Comparison of ENCODE assay signal across 1 cellular context in the genomic region with DNA sequence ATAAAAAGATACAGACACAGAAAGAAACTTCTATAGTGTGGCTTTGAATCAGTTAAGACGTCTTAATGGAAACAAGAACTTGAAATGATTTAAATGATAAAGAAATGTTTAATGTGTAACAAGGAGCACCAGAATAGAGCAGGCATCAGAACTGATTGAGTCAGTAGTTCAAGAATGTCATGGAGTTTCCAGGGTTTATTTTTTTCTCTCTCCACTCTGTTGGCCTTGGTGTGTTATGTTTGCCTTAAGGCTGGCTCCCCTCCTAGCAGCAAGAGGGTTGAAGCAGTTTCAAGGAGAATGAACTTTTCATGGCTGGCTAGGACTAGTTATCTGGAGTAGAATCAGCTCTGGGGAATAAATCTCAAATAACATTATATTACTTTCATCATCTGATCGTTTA.
TF ChIP-seq lines count a peak whose summit lies in the region.

No MANE protein-coding gene starts in this region.

TF ChIP-seq in H1, 55 proteins besides CTCF, POLR2A, EP300 and RAD21:
- TF ChIP-seq TBP (IDR thresholded peaks at IDR 0.05; ENCODE audit: low read depth, low read length) (no peak), KDM4A (IDR thresholded peaks at IDR 0.05; ENCODE audit: low read depth, low read length, severe bottlenecking) (no peak), RFX5 (IDR thresholded peaks at IDR 0.05; ENCODE audit: borderline replicate concordance, low read depth, low read length) (no peak), USF2 (IDR thresholded peaks at IDR 0.05; ENCODE audit: low read length) (no peak), SIN3A (conservative IDR thresholded peaks at IDR 0.05 in 1 of 2, IDR thresholded peaks at IDR 0.05 in 1 of 2; ENCODE audit: low read depth in 1 of 2, low read length in 2 of 2) (no peak), CBX8 (IDR thresholded peaks at IDR 0.05; ENCODE audit: borderline replicate concordance, low read depth, low read length) (no peak), SP4 (IDR thresholded peaks at IDR 0.05; ENCODE audit: low read length) (no peak), ASH2L (IDR thresholded peaks at IDR 0.05; ENCODE audit: low read length) (no peak), KDM1A (IDR thresholded peaks at IDR 0.05; ENCODE audit: borderline replicate concordance, low read length) (no peak), SP1 (IDR thresholded peaks at IDR 0.05; ENCODE audit: low read depth, low read length) (no peak), SUZ12 (IDR thresholded peaks at IDR 0.05; ENCODE audit: low read length) (no peak), BCL11A (IDR thresholded peaks at IDR 0.05; ENCODE audit: low read depth in 2 of 2, low read length in 2 of 2) (no peak), BRCA1 (IDR thresholded peaks at IDR 0.05; ENCODE audit: low read depth, low read length) (no peak), SIRT6 (IDR thresholded peaks at IDR 0.05; ENCODE audit: low read length) (no peak), PHF8 (conservative IDR thresholded peaks at IDR 0.05; ENCODE audit: low read depth, low read length) (no peak), TEAD4 (IDR thresholded peaks at IDR 0.05; ENCODE audit: low read depth, low read length) (no peak)
- TF ChIP-seq, protein P1, sequence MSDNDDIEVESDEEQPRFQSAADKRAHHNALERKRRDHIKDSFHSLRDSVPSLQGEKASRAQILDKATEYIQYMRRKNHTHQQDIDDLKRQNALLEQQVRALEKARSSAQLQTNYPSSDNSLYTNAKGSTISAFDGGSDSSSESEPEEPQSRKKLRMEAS (IDR thresholded peaks at IDR 0.05) = no peak
TF ChIP-seq in H1: peak in this region for 0.
